In genomic region chr2:1868683-1869141, GRCh38 we compare ENCODE assay signal across 17 cellular contexts.
A peak's percentile ranks its signal among the peaks of the same experiment; 100 is the strongest.
DNase-seq lines count a peak whose midpoint lies in the region; ATAC-seq and TF ChIP-seq lines count a peak whose summit lies in the region.
"Had no signal": no experiment of that assay in that cellular context is flagged by ENCODE, and none has a peak within 500 bp of the region (broad histone marks: within the 10 kb centered on the region; RNA-seq: fewer than 3 reads in every experiment).

No MANE protein-coding gene starts in this region.

- peaks cover 4% of the 10 kb centered on the region for H3K27me3 Mint-ChIP-seq in brain

- no peak for TF ChIP-seq CTCF in brain (conservative IDR thresholded peaks at IDR 0.05)

- peaks cover 56% of the 10 kb centered on the region for H3K4me1 Mint-ChIP-seq in brain

- peak overlapping the region; percentile 20 to 96 (median 83) for H3K27ac Mint-ChIP-seq in brain
- H3K27ac Mint-ChIP-seq: activated naive CD8-positive, alpha-beta T cell treated with anti-CD3 and anti-CD28 coated beads, Interleukin-2, amount 50 U/mL, for 24 hours had no signal

- peaks cover 4% of the 10 kb centered on the region for H3K36me3 Mint-ChIP-seq in brain

- DNase-seq in DMS79 treated with DMSO at 0.1 percent for 48 hours (lab: John Stamatoyannopoulos, UW): peak; percentile 70
- DNase-seq in NCI-H2107 (lab: John Stamatoyannopoulos, UW): peak; percentile 20
- DNase-seq in left kidney (ENCODE audit: low read depth, low spot score): peak; percentile 88
- no peak for DNase-seq in inferior parietal cortex (ENCODE audit: extremely low spot score)
- no peak for DNase-seq in COR-L47 (lab: John Stamatoyannopoulos, UW)
- no peak for DNase-seq in GM19240 (ENCODE audit: insufficient read length, low spot score)
- DNase-seq: activated CD4-positive, alpha-beta T cell treated with anti-CD3 and anti-CD28 coated beads, Interleukin-2, amount 50 U/mL, for 1 hour; activated naive CD8-positive, alpha-beta T cell treated with anti-CD3 and anti-CD28 coated beads, Interleukin-2, amount 50 U/mL, for 24 hours; activated T-cell treated with anti-CD3 and anti-CD28 coated beads, Interleukin-2, amount 50 U/mL, for 1 hour; gastrocnemius medialis; NK-92 treated with Interleukin-12 subunit alpha and Interleukin-12 subunit beta, amount 100 ng/mL, for 24 hours; ovary; SHP77 treated with DMSO at 0.1 percent for 48 hours; stimulated activated naive CD4-positive, alpha-beta T cell treated with Interleukin-2 at 50 U/mL for 16 hours; T-helper 9 cell had no signal

- peaks cover 0 to 2% (median 0%) of the 10 kb centered on the region in 5 experiments for H3K9me3 Mint-ChIP-seq in brain
- H3K9me3 Mint-ChIP-seq: activated naive CD8-positive, alpha-beta T cell treated with anti-CD3 and anti-CD28 coated beads, Interleukin-2, amount 50 U/mL, for 24 hours had no signal

- peak overlapping the region in 2 of 5 experiments; percentile 45 to 68 for H3K4me3 Mint-ChIP-seq in brain
- H3K4me3 Mint-ChIP-seq: activated naive CD8-positive, alpha-beta T cell treated with anti-CD3 and anti-CD28 coated beads, Interleukin-2, amount 50 U/mL, for 24 hours had no signal

- no peak for ATAC-seq in HG03378 (IDR thresholded peaks at IDR 0.05; ENCODE audit: unreplicated experiment)
- ATAC-seq: gastrocnemius medialis had no signal

Comparison
In these comparisons a context has a peak if more than half of its experiments do, and no peak if none do; other contexts are left out.
1. DNase-seq: peak in DMS79 treated with DMSO at 0.1 percent for 48 hours (single experiment), NCI-H2107 (single experiment) and left kidney (single experiment); none in inferior parietal cortex (single experiment), COR-L47 (single experiment) and GM19240 (single experiment).